Comparison of ENCODE assay signal across 8 cellular contexts in the genomic region with DNA sequence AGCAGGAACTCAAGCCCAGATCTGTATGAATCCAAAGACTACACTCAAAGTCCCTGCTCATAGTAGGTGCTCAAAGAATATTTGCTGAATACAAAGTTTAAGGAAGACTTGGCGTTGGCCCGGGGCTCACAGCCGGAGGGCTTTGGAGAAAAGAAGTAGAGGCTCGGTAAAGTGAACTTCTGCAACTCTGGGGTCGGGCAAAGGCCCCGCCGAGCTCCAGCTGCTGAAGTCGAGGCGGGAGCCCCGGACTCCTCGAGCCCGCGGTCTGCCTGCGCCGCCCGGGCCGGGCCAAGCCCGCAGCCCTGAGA. TPM values are rescaled to one million over a fixed set of nuclear protein-coding genes. Genes with fewer than 3 reads are reported as not detected.
A peak's percentile ranks its signal among the peaks of the same experiment; 100 is the strongest.
DNase-seq lines count a peak whose midpoint lies in the region; ATAC-seq and TF ChIP-seq lines count a peak whose summit lies in the region.

No MANE protein-coding gene starts in this region.

- H4K20me1 ChIP-seq in DND-41 (ENCODE audit: insufficient read depth, low read length): peaks cover 45% of the 10 kb centered on the region

- H3K4me1 ChIP-seq in DND-41 (ENCODE audit: insufficient read depth, low read length) (peaks cover 71% of the 10 kb centered on the region), lower lobe of right lung (peaks cover 50% of the 10 kb centered on the region), vagina (peaks cover 50% of the 10 kb centered on the region)

- H3K36me3 ChIP-seq in DND-41 (ENCODE audit: insufficient read depth, low read length) (peaks cover 64% of the 10 kb centered on the region), lower lobe of right lung (peaks cover 62% of the 10 kb centered on the region), vagina (peaks cover 0 to 36% of the 10 kb centered on the region in 2 donors)

- intact Hi-C loops in lower lobe of right lung (cut with DNase I) (no loop called here), vagina (cut with DNase I) (no loop called here)

- ATAC-seq in DND-41 (ENCODE audit: insufficient read depth, low read depth): peak; percentile 36; the same call in 2 of the 3 replicates
- ATAC-seq in HG03064 (IDR thresholded peaks at IDR 0.05; ENCODE audit: low read depth, unreplicated experiment): peak; percentile 32
- ATAC-seq in lower lobe of right lung: peak in 1 of 2 donors; percentile 65

- DNase-seq in DND-41: no peak
- no peak for DNase-seq in astrocyte of the spinal cord (ENCODE audit: low read depth, low spot score)
- no peak for DNase-seq in lower lobe of right lung
- DNase-seq in vagina (ENCODE audit: extremely low spot score in 2 of 2): no peak
- DNase-seq in NCI-H1417 treated with DMSO at 0.1 percent for 48 hours (lab: John Stamatoyannopoulos, UW): no peak
- no peak for DNase-seq in GM03348 (ENCODE audit: low spot score)
- no peak for DNase-seq in activated gamma-delta T cell (lab: John Stamatoyannopoulos, UW)

- in situ Hi-C loops in astrocyte of the spinal cord (cut with HindIII; ENCODE audit: low sequenced_read_pairs): no loop called here

- H3K27ac ChIP-seq in DND-41 (ENCODE audit: low read length): peak overlapping the region; percentile 89
- peak overlapping the region; percentile 94 for H3K27ac ChIP-seq in lower lobe of right lung
- H3K27ac ChIP-seq in vagina: peak overlapping the region; percentile 74

- peak overlapping the region; percentile 90 for H3K9ac ChIP-seq in DND-41 (ENCODE audit: low read depth, low read length)

- peak overlapping the region; percentile 78 for H3K4me2 ChIP-seq in DND-41 (ENCODE audit: insufficient read depth, low read length)

- H3K9me3 ChIP-seq in DND-41 (ENCODE audit: insufficient read depth, low read length, severe bottlenecking): no peaks in the 10 kb centered on the region
- H3K9me3 ChIP-seq in lower lobe of right lung: no peaks in the 10 kb centered on the region
- H3K9me3 ChIP-seq in vagina: no peaks in the 10 kb centered on the region

- peaks cover 90% of the 10 kb centered on the region for H3K79me2 ChIP-seq in DND-41 (ENCODE audit: insufficient read depth, low read length)

- no peak for TF ChIP-seq CTCF in DND-41 (IDR thresholded peaks at IDR 0.05; ENCODE audit: borderline replicate concordance, extremely low read depth, low read length, poor library complexity, severe bottlenecking)
- no peak for TF ChIP-seq CTCF in astrocyte of the spinal cord (IDR thresholded peaks at IDR 0.05; ENCODE audit: low read depth, low read length)
- no peak for TF ChIP-seq CTCF in lower lobe of right lung (IDR thresholded peaks at IDR 0.05)
- no peak for TF ChIP-seq CTCF in vagina (IDR thresholded peaks at IDR 0.05)

- H2AFZ ChIP-seq in DND-41 (ENCODE audit: low read depth, low read length): peak overlapping the region; percentile 81

- no peak for TF ChIP-seq POLR2A in vagina (IDR thresholded peaks at IDR 0.05)

- H3K4me3 ChIP-seq in DND-41 (ENCODE audit: low read depth in 1 of 2, low read length in 2 of 2): peak overlapping the region; percentile 79 to 97
- H3K4me3 ChIP-seq in astrocyte of the spinal cord (ENCODE audit: low read depth, low read length): peak overlapping the region; percentile 72
- peak overlapping the region; percentile 100 for H3K4me3 ChIP-seq in lower lobe of right lung
- H3K4me3 ChIP-seq in vagina: peak overlapping the region; percentile 79 to 82

- no peaks in the 10 kb centered on the region for H3K27me3 ChIP-seq in DND-41 (ENCODE audit: insufficient read depth, low read length, poor library complexity)
- no peaks in the 10 kb centered on the region for H3K27me3 ChIP-seq in lower lobe of right lung (ENCODE audit: low read depth)
- no peaks in the 10 kb centered on the region for H3K27me3 ChIP-seq in vagina

RNA-seq across cellular contexts. Expression of gene GCN1, which starts 0.3 kb away (rescaled TPM):
- total RNA-seq in lower lobe of right lung (73.6 TPM), vagina (62.6 TPM)

RNA-seq across cellular contexts. Expression of gene RPLP0, which starts 6.7 kb away (rescaled TPM):
- 1,285 TPM for total RNA-seq in lower lobe of right lung
- total RNA-seq in vagina: 2,837 TPM
